18 cellular contexts compared by ENCODE assay signal in the genomic region with DNA sequence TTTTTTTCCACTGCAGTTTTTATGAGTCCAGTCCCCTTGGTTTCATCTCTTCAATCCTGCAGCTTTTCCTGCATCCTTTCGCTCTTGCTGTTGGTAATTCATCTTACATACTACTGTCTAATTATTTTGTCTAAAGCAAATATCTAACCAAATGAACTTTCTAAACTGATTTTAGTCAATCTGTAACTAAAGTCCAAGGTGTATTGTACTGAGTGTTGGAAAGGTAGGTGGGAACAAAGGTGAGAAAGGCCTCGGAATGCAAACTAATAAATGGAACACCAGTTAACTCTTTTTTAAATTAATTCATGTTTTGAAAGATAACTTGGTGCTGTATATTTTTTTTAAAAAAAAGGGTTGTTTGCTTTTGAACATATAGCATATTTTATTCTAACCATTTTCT.
DNase-seq lines count a peak whose midpoint lies in the region; ATAC-seq, FAIRE-seq and TF ChIP-seq lines count a peak whose summit lies in the region.
"Had no signal": no experiment of that assay in that cellular context is flagged by ENCODE, and none has a peak within 500 bp of the region (broad histone marks: within the 10 kb centered on the region; RNA-seq: fewer than 3 reads in every experiment).

No MANE protein-coding gene starts in this region.

- peak overlapping the region; percentile 64 for H3K4me3 Mint-ChIP-seq in Caco-2 (ENCODE audit: unreplicated experiment)
- no peak overlapping the region for H3K4me3 Mint-ChIP-seq in HFFc6
- H3K4me3 Mint-ChIP-seq: CD14-positive monocyte; CD4-positive, alpha-beta memory T cell; IgD-negative memory B cell had no signal

- ATAC-seq in right lobe of liver = peak; percentile 28 to 72 (median 46)

- H3K27me3 ChIP-seq in Caco-2 (replicated peaks; ENCODE audit: control insufficient read depth, insufficient read depth, low read length) = no peaks in the 10 kb centered on the region
- no peaks in the 10 kb centered on the region for H3K27me3 ChIP-seq in right lobe of liver
- no peaks in the 10 kb centered on the region for H3K27me3 ChIP-seq in small intestine (ENCODE audit: control insufficient read depth in 2 of 2, insufficient read depth in 2 of 2, low read length in 2 of 2)
- H3K27me3 ChIP-seq: BLaER1 had no signal

- H3K27ac ChIP-seq in kidney (ENCODE audit: low read depth in 2 of 2, low read length in 2 of 2) = peak overlapping the region; percentile 15 to 34
- no peak overlapping the region for H3K27ac ChIP-seq in right lobe of liver
- H3K27ac ChIP-seq in small intestine (ENCODE audit: low read depth in 1 of 2, low read length in 1 of 2) = no peak overlapping the region
- H3K27ac ChIP-seq: BLaER1, GM23248 had no signal

- BruUV-seq in Caco-2 (replicated peaks; lab: Mats Ljungman, UMichigan) = no TSS peak

- H3K27ac Mint-ChIP-seq in Caco-2 (ENCODE audit: unreplicated experiment) = no peak overlapping the region
- H3K27ac Mint-ChIP-seq in HFFc6 = no peak overlapping the region
- H3K27ac Mint-ChIP-seq: CD14-positive monocyte; CD4-positive, alpha-beta memory T cell; IgD-negative memory B cell had no signal

- DNase-seq in Caco-2 (no peak), kidney (no peak), right lobe of liver (no peak), small intestine (peak; percentile 81), HFFc6 (no peak), NCI-H345 (lab: John Stamatoyannopoulos, UW) (no peak), T-helper 2 cell (no peak)
- DNase-seq: 8988T; Calu3; CD4-positive, alpha-beta memory T cell; DMS79 treated with DMSO at 0.1 percent for 48 hours; GF-D8; GM23248; HCEC 1CT had no signal

- peaks cover 28% of the 10 kb centered on the region for H3K4me1 Mint-ChIP-seq in Caco-2 (ENCODE audit: low read depth, unreplicated experiment)
- H3K4me1 Mint-ChIP-seq in HFFc6 (ENCODE audit: low read depth) = no peaks in the 10 kb centered on the region
- H3K4me1 Mint-ChIP-seq: CD14-positive monocyte; CD4-positive, alpha-beta memory T cell; IgD-negative memory B cell had no signal

- H3K9me3 Mint-ChIP-seq in Caco-2 (ENCODE audit: unreplicated experiment) (peaks cover 17% of the 10 kb centered on the region), HFFc6 (peaks cover 33% of the 10 kb centered on the region)

- H3K36me3 Mint-ChIP-seq in Caco-2 (ENCODE audit: insufficient read depth, unreplicated experiment) = no peaks in the 10 kb centered on the region
- no peaks in the 10 kb centered on the region for H3K36me3 Mint-ChIP-seq in HFFc6 (ENCODE audit: low read depth)
- H3K36me3 Mint-ChIP-seq: CD14-positive monocyte; CD4-positive, alpha-beta memory T cell; IgD-negative memory B cell had no signal

- H3K36me3 ChIP-seq in Caco-2 (ENCODE audit: control insufficient read depth, insufficient read depth, low read length) (no peaks in the 10 kb centered on the region), kidney (ENCODE audit: control insufficient read depth in 1 of 2, insufficient read depth in 2 of 2, low read length in 2 of 2) (no peaks in the 10 kb centered on the region), right lobe of liver (no peaks in the 10 kb centered on the region), small intestine (ENCODE audit: control insufficient read depth in 2 of 2, insufficient read depth in 2 of 2, low read length in 2 of 2) (no peaks in the 10 kb centered on the region)
- H3K36me3 ChIP-seq: BLaER1 had no signal

- intact Hi-C loops in Caco-2 (cut with micrococcal nuclease; ENCODE audit: unreplicated experiment) (no loop called here), kidney (cut with DNase I) (no loop called here), right lobe of liver (cut with DNase I) (no loop called here)

- peak; percentile 86 for FAIRE-seq in kidney (lab: Jason Lieb, UNC)
- FAIRE-seq in small intestine (lab: Jason Lieb, UNC) = no peak
- FAIRE-seq: HTR-8/SVneo had no signal

- 26% methylated on average over 2 of the region's 2 CpGs for WGBS in right lobe of liver (ENCODE audit: insufficient coverage, low coverage, low lambda C conversion rate, missing lambda C conversion rate)
- WGBS in small intestine, 3 donors = 15 to 59% (median 28%) methylated on average over 2 of the region's 2 CpGs

- H3K4me1 ChIP-seq in Caco-2 = peaks cover 49% of the 10 kb centered on the region
- peaks cover 0 to 13% of the 10 kb centered on the region in 2 donors for H3K4me1 ChIP-seq in kidney (ENCODE audit: control insufficient read depth in 1 of 2, insufficient read depth in 1 of 2, low read depth in 1 of 2, low read length in 2 of 2)
- peaks cover 0 to 11% (median 0%) of the 10 kb centered on the region in 4 donors for H3K4me1 ChIP-seq in right lobe of liver
- H3K4me1 ChIP-seq in small intestine (ENCODE audit: control insufficient read depth in 2 of 2, insufficient read depth in 1 of 2, low read depth in 1 of 2, low read length in 1 of 2) = peaks cover 0 to 2% of the 10 kb centered on the region in 2 donors
- H3K4me1 ChIP-seq: BLaER1 had no signal

- POLR2A ChIA-PET in Caco-2 (lab: Charles Lee) = no interaction called here

- CTCF ChIA-PET in Caco-2 (lab: Charles Lee) = no interaction called here

- H3K9me3 ChIP-seq in Caco-2 (no peaks in the 10 kb centered on the region), kidney (ENCODE audit: control insufficient read depth in 1 of 2, low read length in 2 of 2) (no peaks in the 10 kb centered on the region), right lobe of liver (no peaks in the 10 kb centered on the region), small intestine (ENCODE audit: control insufficient read depth, low read depth) (no peaks in the 10 kb centered on the region)
- H3K9me3 ChIP-seq: BLaER1 had no signal

- no peaks in the 10 kb centered on the region for H3K27me3 Mint-ChIP-seq in Caco-2 (ENCODE audit: insufficient read depth, unreplicated experiment)
- H3K27me3 Mint-ChIP-seq in HFFc6 (ENCODE audit: insufficient read depth) = no peaks in the 10 kb centered on the region
- H3K27me3 Mint-ChIP-seq: CD4-positive, alpha-beta memory T cell; IgD-negative memory B cell had no signal

- no peak for TF ChIP-seq POLR2A in right lobe of liver (IDR thresholded peaks at IDR 0.05)

- TF ChIP-seq CTCF in Caco-2 (IDR thresholded peaks at IDR 0.05; ENCODE audit: insufficient read depth in 1 of 2, low read depth in 1 of 2, low read length in 1 of 2, severe bottlenecking in 1 of 2, unreplicated experiment in 1 of 2) = no peak
- TF ChIP-seq CTCF in kidney (IDR thresholded peaks at IDR 0.05; ENCODE audit: borderline replicate concordance, extremely low read depth, insufficient read depth) = no peak
- no peak for TF ChIP-seq CTCF in right lobe of liver (IDR thresholded peaks at IDR 0.05)
- no peak for TF ChIP-seq CTCF in HFFc6 (IDR thresholded peaks at IDR 0.05)

- no peak overlapping the region for H3K9ac ChIP-seq in kidney (ENCODE audit: low read length in 2 of 2)
- H3K9ac ChIP-seq: BLaER1, GM23248 had no signal

- no peak overlapping the region for H3K4me3 ChIP-seq in Caco-2 (ENCODE audit: low read depth, low read length)
- H3K4me3 ChIP-seq in kidney (ENCODE audit: low read length in 2 of 2) = peak overlapping the region; percentile 29 to 48
- H3K4me3 ChIP-seq in right lobe of liver = peak overlapping the region in 1 of 3 donors; percentile 1
- no peak overlapping the region for H3K4me3 ChIP-seq in small intestine (ENCODE audit: low read depth in 1 of 2, low read length in 2 of 2)
- H3K4me3 ChIP-seq: BLaER1, GM23248 had no signal

Comparison
In these comparisons a context has a peak if more than half of its experiments do, and no peak if none do; other contexts are left out.
1. H3K4me3 ChIP-seq: peak in kidney (2 of 2); none in Caco-2 (single experiment) and small intestine (0 of 2).
2. H3K27ac ChIP-seq: peak in kidney (2 of 2); none in right lobe of liver (0 of 3) and small intestine (0 of 2).